Comparison of ENCODE assay signal across 18 cellular contexts in the genomic region with DNA sequence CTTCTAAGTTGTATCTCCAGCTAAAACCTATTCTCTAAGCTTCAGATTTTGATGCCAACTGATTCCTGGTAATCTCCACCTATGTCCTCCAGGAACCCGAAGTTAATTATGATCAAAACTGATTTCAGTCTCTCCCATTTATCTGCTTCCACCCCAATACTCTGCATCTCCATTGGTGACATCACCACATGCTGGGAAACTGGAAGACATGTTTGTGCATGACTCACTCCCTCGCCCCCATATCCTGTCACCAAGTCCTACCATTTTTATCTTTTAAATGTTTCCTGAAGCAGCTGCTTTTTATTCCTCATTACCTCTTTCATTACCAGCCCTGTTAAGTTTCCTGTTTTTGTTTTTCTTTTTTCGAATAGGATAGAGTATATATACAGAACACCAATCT.
A peak's percentile ranks its signal among the peaks of the same experiment; 100 is the strongest.
DNase-seq lines count a peak whose midpoint lies in the region; ATAC-seq, FAIRE-seq and TF ChIP-seq lines count a peak whose summit lies in the region.
"Had no signal": no experiment of that assay in that cellular context is flagged by ENCODE, and none has a peak within 500 bp of the region (broad histone marks: within the 10 kb centered on the region; RNA-seq: fewer than 3 reads in every experiment).

No MANE protein-coding gene starts in this region.

- FAIRE-seq in K562 (lab: Jason Lieb, UNC), result no peak
- FAIRE-seq: A204.1 had no signal

- 28 to 51% (median 40%) methylated on average over 3 of the region's 3 CpGs for WGBS in heart left ventricle, 4 donors
- 3% methylated on average over 3 of the region's 3 CpGs for WGBS in K562 (ENCODE audit: insufficient coverage, low coverage, missing lambda C conversion rate)
- 55 to 72% methylated on average over 2 to 3 of the region's 3 CpGs for WGBS in transverse colon (ENCODE audit: low coverage in 1 of 2), 2 donors

- CTCF ChIA-PET in K562 (lab: Yijun Ruan, JAX; ENCODE audit: low intra/inter-chr PET ratio), result no interaction called here

- POLR2A ChIA-PET in K562 (lab: Yijun Ruan, JAX), result interaction anchor here (1.0 kb wide), 1 partner anchor 22 kb away, joined by 4 read pairs; no protein-coding TSS in a partner anchor

- no peak for TF ChIP-seq RAD21 in K562 (CRISPR knock-in tag; conservative IDR thresholded peaks at IDR 0.05 in 1 of 2, IDR thresholded peaks at IDR 0.05 in 1 of 2)

- BruUV-seq in K562 (replicated peaks; lab: Mats Ljungman, UMichigan), result no TSS peak

- H3K9me1 ChIP-seq in K562 (ENCODE audit: control insufficient read depth, insufficient read depth, low read length), result no peaks in the 10 kb centered on the region

- H3K9ac ChIP-seq in K562 (ENCODE audit: insufficient read depth in 1 of 2, low read depth in 2 of 2, low read length in 2 of 2), result no peak overlapping the region

- H3K9me3 ChIP-seq in heart left ventricle, result peaks cover 0 to 4% (median 0%) of the 10 kb centered on the region in 12 donors
- peaks cover 6% of the 10 kb centered on the region for H3K9me3 ChIP-seq in left ventricle myocardium inferior (replicated peaks)
- no peaks in the 10 kb centered on the region for H3K9me3 ChIP-seq in K562 (replicated peaks; ENCODE audit: control insufficient read depth, insufficient read depth, low read depth, low read length)
- no peaks in the 10 kb centered on the region for H3K9me3 ChIP-seq in transverse colon
- H3K9me3 ChIP-seq: lower lobe of right lung, vagina had no signal

- TF ChIP-seq EP300 in K562 (IDR thresholded peaks at IDR 0.05; ENCODE audit: low read length) (no peak), transverse colon (IDR thresholded peaks at IDR 0.05; ENCODE audit: low read depth) (no peak)

- DNase-seq in heart left ventricle, result peak in 3 of 5 donors; percentile 13 to 35 (median 16)
- DNase-seq in left ventricle myocardium inferior, result no peak
- DNase-seq in K562 (ENCODE audit: extremely low read depth in 1 of 4, low spot score in 3 of 4), result peak in 1 of 4 experiments; percentile 30
- DNase-seq in head of caudate nucleus, result peak in 40 of 42 donors; percentile 8 to 86 (median 53)
- peak; percentile 28 for DNase-seq in stromal cell of bone marrow (ENCODE audit: low read depth)
- DNase-seq in stimulated activated CD4-positive, alpha-beta T cell treated with anti-CD3 and anti-CD28 coated beads, Interleukin-4, amount 100 ng/mL, for 1 hour, result no peak
- DNase-seq in transverse colon, result no peak
- DNase-seq in activated CD4-positive, alpha-beta T cell treated with anti-CD3 and anti-CD28 coated beads, Interleukin-2, amount 50 U/mL, for 48 hours, result no peak
- DNase-seq: activated B cell treated with CpG ODN at 0.5 μM for 24 hours; activated CD8-positive, alpha-beta memory T cell treated with anti-CD3 and anti-CD28 coated beads, Interleukin-2, amount 50 U/mL, for 48 hours; activated naive CD4-positive, alpha-beta T cell treated with anti-CD3 and anti-CD28 coated beads, Interleukin-2, amount 10 ng/mL, durations not matched to agents 7 days and 5 days; GDM1; KBM-7; lower lobe of right lung; NCI-H1436 treated with DMSO at 0.1 percent for 48 hours; stimulated activated naive CD8-positive, alpha-beta T cell treated with anti-CD3 and anti-CD28 coated beads, Interleukin-15, Interleukin-2, amounts not matched to agents 100 U/mL and 50 U/mL, for 24 hours had no signal

- TF ChIP-seq CTCF in heart left ventricle (IDR thresholded peaks at IDR 0.05) (no peak), left ventricle myocardium inferior (IDR thresholded peaks at IDR 0.05; ENCODE audit: borderline replicate concordance) (no peak), K562 (IDR thresholded peaks at IDR 0.05 in 2 of 3, conservative IDR thresholded peaks at IDR 0.05 in 1 of 3; ENCODE audit: insufficient read depth in 2 of 3, low read depth in 1 of 3, low read length in 3 of 3) (no peak), transverse colon (IDR thresholded peaks at IDR 0.05) (no peak)

- TF ChIP-seq POLR2A in heart left ventricle (IDR thresholded peaks at IDR 0.05) (no peak), K562 (conservative IDR thresholded peaks at IDR 0.05) (no peak), transverse colon (IDR thresholded peaks at IDR 0.05) (no peak)

- intact Hi-C loops in heart left ventricle (cut with DNase I) (no loop called here), left ventricle myocardium inferior (cut with micrococcal nuclease) (no loop called here), K562 (cut with micrococcal nuclease) (no loop called here), head of caudate nucleus (cut with DNase I) (no loop called here), transverse colon (cut with DNase I; ENCODE audit: low total_unique reads) (no loop called here)

- H3K4me2 ChIP-seq in K562 (ENCODE audit: insufficient read depth, low read length), result no peak overlapping the region

- no peak overlapping the region for H3K4me3 ChIP-seq in heart left ventricle
- H3K4me3 ChIP-seq in left ventricle myocardium inferior, result no peak overlapping the region
- no peak overlapping the region for H3K4me3 ChIP-seq in K562
- no peak overlapping the region for H3K4me3 ChIP-seq in transverse colon
- H3K4me3 ChIP-seq: lower lobe of right lung, vagina had no signal

- no peaks in the 10 kb centered on the region for H3K36me3 ChIP-seq in heart left ventricle
- no peaks in the 10 kb centered on the region for H3K36me3 ChIP-seq in left ventricle myocardium inferior
- no peaks in the 10 kb centered on the region for H3K36me3 ChIP-seq in K562 (ENCODE audit: control insufficient read depth, insufficient read depth, low read length)
- H3K36me3 ChIP-seq in transverse colon, result no peaks in the 10 kb centered on the region
- H3K36me3 ChIP-seq: lower lobe of right lung, vagina had no signal

- no peaks in the 10 kb centered on the region for H3K4me1 ChIP-seq in heart left ventricle
- no peaks in the 10 kb centered on the region for H3K4me1 ChIP-seq in left ventricle myocardium inferior
- no peaks in the 10 kb centered on the region; a peak in 1 of 5 replicates for H3K4me1 ChIP-seq in K562 (replicated peaks in 1 of 2; ENCODE audit: control insufficient read depth in 2 of 2, insufficient read depth in 2 of 2, low read length in 2 of 2)
- H3K4me1 ChIP-seq in transverse colon, result no peaks in the 10 kb centered on the region
- H3K4me1 ChIP-seq: lower lobe of right lung, vagina had no signal

- H3K27ac ChIP-seq in heart left ventricle, result no peak overlapping the region
- no peak overlapping the region for H3K27ac ChIP-seq in left ventricle myocardium inferior (replicated peaks)
- peak overlapping the region; percentile 14; the same call in 1 of the 3 replicates for H3K27ac ChIP-seq in K562 (ENCODE audit: extremely low read depth, low read depth, low read length)
- no peak overlapping the region for H3K27ac ChIP-seq in transverse colon
- H3K27ac ChIP-seq: lower lobe of right lung, vagina had no signal

- in situ Hi-C loops in K562 (cut with MboI) (no loop called here), transverse colon (cut with MboI; ENCODE audit: low pct_ligation_motif_present in 1 of 4, low pct_unique_long_range_greater_than_20kb in 1 of 4, low sequenced_read_pairs in 3 of 4) (no loop called here)

- H3K79me2 ChIP-seq in K562 (ENCODE audit: control insufficient read depth, insufficient read depth, low read length), result no peaks in the 10 kb centered on the region

- H3K27me3 ChIP-seq in heart left ventricle (no peaks in the 10 kb centered on the region), left ventricle myocardium inferior (ENCODE audit: low read depth) (no peaks in the 10 kb centered on the region), K562 (ENCODE audit: control insufficient read depth in 2 of 2, insufficient read depth in 2 of 2, low read length in 2 of 2) (no peaks in the 10 kb centered on the region), transverse colon (no peaks in the 10 kb centered on the region)
- H3K27me3 ChIP-seq: vagina had no signal

- H2AFZ ChIP-seq in K562 (ENCODE audit: low read depth, low read length), result no peak overlapping the region; the same call in 1 of the 2 replicates

- H4K20me1 ChIP-seq in K562 (replicated peaks; ENCODE audit: control insufficient read depth, insufficient read depth, low read length), result no peaks in the 10 kb centered on the region

- ATAC-seq in heart left ventricle (peak in 2 of 4 donors; percentile 61 to 82), K562 (no peak)
- ATAC-seq: lower lobe of right lung; stimulated activated naive CD8-positive, alpha-beta T cell treated with anti-CD3 and anti-CD28 coated beads, Interleukin-15, Interleukin-2, amounts not matched to agents 100 U/mL and 50 U/mL, for 24 hours had no signal

TF ChIP-seq in K562, 482 proteins besides CTCF, POLR2A, EP300 and RAD21 (continues in another document):
- TF ChIP-seq ATF1 (CRISPR knock-in tag; IDR thresholded peaks at IDR 0.05) (no peak), ATF1 (tag; IDR thresholded peaks at IDR 0.05) (0 out of 2 replicates have a peak, but pooled peaks have one; percentile 26), SIN3B (IDR thresholded peaks at IDR 0.05; ENCODE audit: low read depth) (no peak), ZNF175 (CRISPR knock-in tag; IDR thresholded peaks at IDR 0.05; ENCODE audit: low read depth) (0 out of 2 replicates have a peak, but pooled peaks have one; percentile 38), SIRT6 (IDR thresholded peaks at IDR 0.05; ENCODE audit: low read depth, low read length) (no peak), SMAD2 (IDR thresholded peaks at IDR 0.05; ENCODE audit: low read depth, low read length) (no peak), JUNB (CRISPR knock-in tag; conservative IDR thresholded peaks at IDR 0.05) (peak; percentile 81; the same call in 1 of the 2 replicates), GABPA (tag; conservative IDR thresholded peaks at IDR 0.05; ENCODE audit: low read depth) (0 out of 2 replicates have a peak, but pooled peaks have one; percentile 30), SMAD4 (CRISPR knock-in tag; conservative IDR thresholded peaks at IDR 0.05) (no peak), YY1 (IDR thresholded peaks at IDR 0.05; ENCODE audit: borderline replicate concordance in 1 of 3, control insufficient read depth in 1 of 3, extremely low read depth in 1 of 3, insufficient read depth in 3 of 3, insufficient read length in 1 of 3, insufficient replicate concordance in 2 of 3, low read depth in 1 of 3, low read length in 2 of 3) (peak in 1 of 3 experiments; percentile 14), CREM (IDR thresholded peaks at IDR 0.05; ENCODE audit: low read depth) (peak; percentile 35; the same call in 1 of the 2 replicates), ZNF780A (CRISPR knock-in tag; IDR thresholded peaks at IDR 0.05) (no peak), ZNF589 (CRISPR knock-in tag; IDR thresholded peaks at IDR 0.05; ENCODE audit: low read depth) (peak; percentile 56; the same call in 1 of the 2 replicates)
- TF ChIP-seq, protein P1, sequence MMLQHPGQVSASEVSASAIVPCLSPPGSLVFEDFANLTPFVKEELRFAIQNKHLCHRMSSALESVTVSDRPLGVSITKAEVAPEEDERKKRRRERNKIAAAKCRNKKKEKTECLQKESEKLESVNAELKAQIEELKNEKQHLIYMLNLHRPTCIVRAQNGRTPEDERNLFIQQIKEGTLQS (IDR thresholded peaks at IDR 0.05), result peak; percentile 90
- TF ChIP-seq, protein P1 (CRISPR knock-in tag; conservative IDR thresholded peaks at IDR 0.05), result no peak

Comparison
In these comparisons a context has a peak if more than half of its experiments do, and no peak if none do; other contexts are left out.
1. DNase-seq: peak in heart left ventricle (3 of 5), head of caudate nucleus (40 of 42) and stromal cell of bone marrow (single experiment); none in left ventricle myocardium inferior (single experiment), stimulated activated CD4-positive, alpha-beta T cell treated with anti-CD3 and anti-CD28 coated beads, Interleukin-4, amount 100 ng/mL, for 1 hour (single experiment), transverse colon (single experiment) and activated CD4-positive, alpha-beta T cell treated with anti-CD3 and anti-CD28 coated beads, Interleukin-2, amount 50 U/mL, for 48 hours (0 of 2).